10 cellular contexts compared by ENCODE assay signal in the genomic region with DNA sequence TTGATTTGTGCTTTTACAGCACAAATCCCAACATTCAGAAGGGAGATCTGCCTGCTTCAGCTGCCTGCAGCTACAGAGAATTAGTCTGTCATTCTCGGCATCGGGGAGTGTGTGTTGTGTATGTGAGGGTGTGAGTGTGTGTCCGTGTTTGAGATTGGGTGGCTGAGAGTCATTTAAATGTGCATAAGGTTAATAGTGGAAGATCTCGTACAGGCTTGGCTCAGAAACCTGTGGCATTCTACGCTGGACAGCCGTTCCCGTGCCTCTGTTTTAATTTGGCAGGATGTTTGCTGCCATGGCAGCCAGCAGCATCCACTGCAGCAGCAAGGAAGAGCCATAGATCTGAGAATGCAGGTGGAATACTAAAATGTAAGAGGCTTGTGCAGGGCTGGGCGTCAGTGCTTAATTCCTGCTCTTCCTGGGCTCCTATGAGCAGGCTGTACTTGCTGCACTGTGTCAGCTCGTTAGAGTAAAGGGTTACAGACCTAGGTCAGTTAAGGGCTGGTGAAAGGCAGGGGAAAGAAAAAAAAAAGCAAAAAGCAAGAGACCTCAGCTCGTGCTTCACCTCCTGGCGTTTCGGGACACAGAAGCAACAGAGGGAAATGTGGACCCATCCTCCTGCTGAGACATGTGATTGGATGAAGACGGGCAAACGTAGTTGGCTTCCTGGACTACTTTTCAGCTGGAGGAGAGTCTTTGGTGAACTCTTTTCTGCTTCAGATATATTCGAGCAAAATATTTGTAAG.
DNase-seq lines count a peak whose midpoint lies in the region; ATAC-seq and TF ChIP-seq lines count a peak whose summit lies in the region.
"Had no signal": no experiment of that assay in that cellular context is flagged by ENCODE, and none has a peak within 500 bp of the region (broad histone marks: within the 10 kb centered on the region; RNA-seq: fewer than 3 reads in every experiment).

No MANE protein-coding gene starts in this region.

- peak; percentile 9 for DNase-seq in NCI-H1105 (lab: John Stamatoyannopoulos, UW)
- DNase-seq in WTC11 (ENCODE audit: low spot score), result no peak
- DNase-seq in left ventricle myocardium superior, result no peak
- DNase-seq in retina, result peak; percentile 49
- DNase-seq in stimulated activated CD4-positive, alpha-beta T cell treated with anti-CD3 and anti-CD28 coated beads, Interleukin-12 subunit alpha, Interleukin-12 subunit beta, amount 100 ng/mL, for 4 hours, result no peak
- DNase-seq: NCI-H2029 had no signal

- peak; percentile 46 for ATAC-seq in WTC11
- ATAC-seq in left ventricle myocardium superior, result peak; percentile 33
- no peak for ATAC-seq in GM21423 (IDR thresholded peaks at IDR 0.05; ENCODE audit: unreplicated experiment)
- ATAC-seq in HG03432 (IDR thresholded peaks at IDR 0.05; ENCODE audit: unreplicated experiment), result no peak
- ATAC-seq in GM19395 (IDR thresholded peaks at IDR 0.05; ENCODE audit: unreplicated experiment), result no peak

- CTCF ChIA-PET in WTC11 (lab: Charles Lee), result interaction anchor here (1.3 kb wide), 1 partner anchor 117 kb away, joined by 3 read pairs; no protein-coding TSS in a partner anchor

- no peak overlapping the region for H3K4me3 Mint-ChIP-seq in WTC11
- H3K4me3 Mint-ChIP-seq: stimulated activated naive CD8-positive, alpha-beta T cell treated with anti-CD3 and anti-CD28 coated beads, Interleukin-15, Interleukin-2, amounts not matched to agents 100 ng/mL and 50 ng/mL, for 24 hours had no signal

- H3K27me3 Mint-ChIP-seq in WTC11 (ENCODE audit: low read depth), result no peaks in the 10 kb centered on the region
- H3K27me3 Mint-ChIP-seq: stimulated activated naive CD8-positive, alpha-beta T cell treated with anti-CD3 and anti-CD28 coated beads, Interleukin-15, Interleukin-2, amounts not matched to agents 100 ng/mL and 50 ng/mL, for 24 hours had no signal

- no peaks in the 10 kb centered on the region for H3K36me3 Mint-ChIP-seq in WTC11

- H3K9me3 Mint-ChIP-seq in WTC11, result peaks cover 4% of the 10 kb centered on the region

- no peak for TF ChIP-seq CTCF in WTC11 (IDR thresholded peaks at IDR 0.05)

- no peak overlapping the region for H3K27ac Mint-ChIP-seq in WTC11
- H3K27ac Mint-ChIP-seq: stimulated activated naive CD8-positive, alpha-beta T cell treated with anti-CD3 and anti-CD28 coated beads, Interleukin-15, Interleukin-2, amounts not matched to agents 100 ng/mL and 50 ng/mL, for 24 hours had no signal

- H3K4me1 Mint-ChIP-seq in WTC11, result no peaks in the 10 kb centered on the region

- intact Hi-C loops in left ventricle myocardium superior (cut with micrococcal nuclease), result no loop called here

- POLR2A ChIA-PET in WTC11 (lab: Charles Lee), result interaction anchor here (0.6 kb wide), 1 partner anchor 36 kb away, joined by 3 read pairs; no protein-coding TSS in a partner anchor

TF ChIP-seq in WTC11, 78 proteins besides CTCF, POLR2A, EP300 and RAD21:
- TF ChIP-seq, protein P1, sequence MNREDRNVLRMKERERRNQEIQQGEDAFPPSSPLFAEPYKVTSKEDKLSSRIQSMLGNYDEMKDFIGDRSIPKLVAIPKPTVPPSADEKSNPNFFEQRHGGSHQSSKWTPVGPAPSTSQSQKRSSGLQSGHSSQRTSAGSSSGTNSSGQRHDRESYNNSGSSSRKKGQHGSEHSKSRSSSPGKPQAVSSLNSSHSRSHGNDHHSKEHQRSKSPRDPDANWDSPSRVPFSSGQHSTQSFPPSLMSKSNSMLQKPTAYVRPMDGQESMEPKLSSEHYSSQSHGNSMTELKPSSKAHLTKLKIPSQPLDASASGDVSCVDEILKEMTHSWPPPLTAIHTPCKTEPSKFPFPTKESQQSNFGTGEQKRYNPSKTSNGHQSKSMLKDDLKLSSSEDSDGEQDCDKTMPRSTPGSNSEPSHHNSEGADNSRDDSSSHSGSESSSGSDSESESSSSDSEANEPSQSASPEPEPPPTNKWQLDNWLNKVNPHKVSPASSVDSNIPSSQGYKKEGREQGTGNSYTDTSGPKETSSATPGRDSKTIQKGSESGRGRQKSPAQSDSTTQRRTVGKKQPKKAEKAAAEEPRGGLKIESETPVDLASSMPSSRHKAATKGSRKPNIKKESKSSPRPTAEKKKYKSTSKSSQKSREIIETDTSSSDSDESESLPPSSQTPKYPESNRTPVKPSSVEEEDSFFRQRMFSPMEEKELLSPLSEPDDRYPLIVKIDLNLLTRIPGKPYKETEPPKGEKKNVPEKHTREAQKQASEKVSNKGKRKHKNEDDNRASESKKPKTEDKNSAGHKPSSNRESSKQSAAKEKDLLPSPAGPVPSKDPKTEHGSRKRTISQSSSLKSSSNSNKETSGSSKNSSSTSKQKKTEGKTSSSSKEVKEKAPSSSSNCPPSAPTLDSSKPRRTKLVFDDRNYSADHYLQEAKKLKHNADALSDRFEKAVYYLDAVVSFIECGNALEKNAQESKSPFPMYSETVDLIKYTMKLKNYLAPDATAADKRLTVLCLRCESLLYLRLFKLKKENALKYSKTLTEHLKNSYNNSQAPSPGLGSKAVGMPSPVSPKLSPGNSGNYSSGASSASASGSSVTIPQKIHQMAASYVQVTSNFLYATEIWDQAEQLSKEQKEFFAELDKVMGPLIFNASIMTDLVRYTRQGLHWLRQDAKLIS (CRISPR knock-in tag; IDR thresholded peaks at IDR 0.05; ENCODE audit: borderline replicate concordance), result no peak
- TF ChIP-seq, protein P2, sequence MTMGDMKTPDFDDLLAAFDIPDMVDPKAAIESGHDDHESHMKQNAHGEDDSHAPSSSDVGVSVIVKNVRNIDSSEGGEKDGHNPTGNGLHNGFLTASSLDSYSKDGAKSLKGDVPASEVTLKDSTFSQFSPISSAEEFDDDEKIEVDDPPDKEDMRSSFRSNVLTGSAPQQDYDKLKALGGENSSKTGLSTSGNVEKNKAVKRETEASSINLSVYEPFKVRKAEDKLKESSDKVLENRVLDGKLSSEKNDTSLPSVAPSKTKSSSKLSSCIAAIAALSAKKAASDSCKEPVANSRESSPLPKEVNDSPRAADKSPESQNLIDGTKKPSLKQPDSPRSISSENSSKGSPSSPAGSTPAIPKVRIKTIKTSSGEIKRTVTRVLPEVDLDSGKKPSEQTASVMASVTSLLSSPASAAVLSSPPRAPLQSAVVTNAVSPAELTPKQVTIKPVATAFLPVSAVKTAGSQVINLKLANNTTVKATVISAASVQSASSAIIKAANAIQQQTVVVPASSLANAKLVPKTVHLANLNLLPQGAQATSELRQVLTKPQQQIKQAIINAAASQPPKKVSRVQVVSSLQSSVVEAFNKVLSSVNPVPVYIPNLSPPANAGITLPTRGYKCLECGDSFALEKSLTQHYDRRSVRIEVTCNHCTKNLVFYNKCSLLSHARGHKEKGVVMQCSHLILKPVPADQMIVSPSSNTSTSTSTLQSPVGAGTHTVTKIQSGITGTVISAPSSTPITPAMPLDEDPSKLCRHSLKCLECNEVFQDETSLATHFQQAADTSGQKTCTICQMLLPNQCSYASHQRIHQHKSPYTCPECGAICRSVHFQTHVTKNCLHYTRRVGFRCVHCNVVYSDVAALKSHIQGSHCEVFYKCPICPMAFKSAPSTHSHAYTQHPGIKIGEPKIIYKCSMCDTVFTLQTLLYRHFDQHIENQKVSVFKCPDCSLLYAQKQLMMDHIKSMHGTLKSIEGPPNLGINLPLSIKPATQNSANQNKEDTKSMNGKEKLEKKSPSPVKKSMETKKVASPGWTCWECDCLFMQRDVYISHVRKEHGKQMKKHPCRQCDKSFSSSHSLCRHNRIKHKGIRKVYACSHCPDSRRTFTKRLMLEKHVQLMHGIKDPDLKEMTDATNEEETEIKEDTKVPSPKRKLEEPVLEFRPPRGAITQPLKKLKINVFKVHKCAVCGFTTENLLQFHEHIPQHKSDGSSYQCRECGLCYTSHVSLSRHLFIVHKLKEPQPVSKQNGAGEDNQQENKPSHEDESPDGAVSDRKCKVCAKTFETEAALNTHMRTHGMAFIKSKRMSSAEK (CRISPR knock-in tag; IDR thresholded peaks at IDR 0.05; ENCODE audit: borderline replicate concordance), result no peak
- TF ChIP-seq, protein P3, sequence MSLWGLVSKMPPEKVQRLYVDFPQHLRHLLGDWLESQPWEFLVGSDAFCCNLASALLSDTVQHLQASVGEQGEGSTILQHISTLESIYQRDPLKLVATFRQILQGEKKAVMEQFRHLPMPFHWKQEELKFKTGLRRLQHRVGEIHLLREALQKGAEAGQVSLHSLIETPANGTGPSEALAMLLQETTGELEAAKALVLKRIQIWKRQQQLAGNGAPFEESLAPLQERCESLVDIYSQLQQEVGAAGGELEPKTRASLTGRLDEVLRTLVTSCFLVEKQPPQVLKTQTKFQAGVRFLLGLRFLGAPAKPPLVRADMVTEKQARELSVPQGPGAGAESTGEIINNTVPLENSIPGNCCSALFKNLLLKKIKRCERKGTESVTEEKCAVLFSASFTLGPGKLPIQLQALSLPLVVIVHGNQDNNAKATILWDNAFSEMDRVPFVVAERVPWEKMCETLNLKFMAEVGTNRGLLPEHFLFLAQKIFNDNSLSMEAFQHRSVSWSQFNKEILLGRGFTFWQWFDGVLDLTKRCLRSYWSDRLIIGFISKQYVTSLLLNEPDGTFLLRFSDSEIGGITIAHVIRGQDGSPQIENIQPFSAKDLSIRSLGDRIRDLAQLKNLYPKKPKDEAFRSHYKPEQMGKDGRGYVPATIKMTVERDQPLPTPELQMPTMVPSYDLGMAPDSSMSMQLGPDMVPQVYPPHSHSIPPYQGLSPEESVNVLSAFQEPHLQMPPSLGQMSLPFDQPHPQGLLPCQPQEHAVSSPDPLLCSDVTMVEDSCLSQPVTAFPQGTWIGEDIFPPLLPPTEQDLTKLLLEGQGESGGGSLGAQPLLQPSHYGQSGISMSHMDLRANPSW (CRISPR knock-in tag; conservative IDR thresholded peaks at IDR 0.05; ENCODE audit: low read depth), result no peak
- TF ChIP-seq, protein P4, sequence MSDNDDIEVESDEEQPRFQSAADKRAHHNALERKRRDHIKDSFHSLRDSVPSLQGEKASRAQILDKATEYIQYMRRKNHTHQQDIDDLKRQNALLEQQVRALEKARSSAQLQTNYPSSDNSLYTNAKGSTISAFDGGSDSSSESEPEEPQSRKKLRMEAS (CRISPR knock-in tag; IDR thresholded peaks at IDR 0.05), result no peak
- TF ChIP-seq CREM (CRISPR knock-in tag; IDR thresholded peaks at IDR 0.05), result no peak
- TF ChIP-seq NFYB (CRISPR knock-in tag; conservative IDR thresholded peaks at IDR 0.05; ENCODE audit: low read depth), result no peak

Comparison
In these comparisons a context has a peak if more than half of its experiments do, and no peak if none do; other contexts are left out.
1. DNase-seq: peak in NCI-H1105 (single experiment) and retina (single experiment); none in WTC11 (single experiment), left ventricle myocardium superior (single experiment) and stimulated activated CD4-positive, alpha-beta T cell treated with anti-CD3 and anti-CD28 coated beads, Interleukin-12 subunit alpha, Interleukin-12 subunit beta, amount 100 ng/mL, for 4 hours (single experiment).
2. ATAC-seq: peak in WTC11 (single experiment) and left ventricle myocardium superior (single experiment); none in GM21423 (single experiment), HG03432 (single experiment) and GM19395 (single experiment).